13 cellular contexts compared by ENCODE assay signal in genomic region chr2:195495966-195496365, GRCh38.
A peak's percentile ranks its signal among the peaks of the same experiment; 100 is the strongest.
DNase-seq lines count a peak whose midpoint lies in the region; ATAC-seq, FAIRE-seq and TF ChIP-seq lines count a peak whose summit lies in the region.
"Had no signal": no experiment of that assay in that cellular context is flagged by ENCODE, and none has a peak within 500 bp of the region (broad histone marks: within the 10 kb centered on the region; RNA-seq: fewer than 3 reads in every experiment).

No MANE protein-coding gene starts in this region.

- no peaks in the 10 kb centered on the region for H3K79me2 ChIP-seq in K562 (ENCODE audit: control insufficient read depth, insufficient read depth, low read length)

- H4K20me1 ChIP-seq in BLaER1 (no peaks in the 10 kb centered on the region), K562 (replicated peaks; ENCODE audit: control insufficient read depth, insufficient read depth, low read length) (no peaks in the 10 kb centered on the region)
- no peaks in the 10 kb centered on the region for H4K20me1 ChIP-seq in BLaER1 treated with 17β-estradiol and CSF1 and Interleukin-3, amounts not matched to agents 10 nM and 100 nM

- DNase-seq in K562 (ENCODE audit: extremely low read depth in 1 of 4, low spot score in 3 of 4) (no peak), posterior cingulate gyrus (no peak), GM12891 (ENCODE audit: insufficient read length, low spot score) (no peak)
- DNase-seq: CD4-positive, CD25-positive, alpha-beta regulatory T cell; DMS53; GOT3; H9; IMR-90 had no signal

- BruUV-seq in K562 (replicated peaks; lab: Mats Ljungman, UMichigan): no TSS peak

- intact Hi-C loops in K562 (cut with micrococcal nuclease) (no loop called here), posterior cingulate gyrus (cut with DNase I) (no loop called here)

- no peak for TF ChIP-seq EP300 in K562 (IDR thresholded peaks at IDR 0.05; ENCODE audit: low read length)

- H3K9ac ChIP-seq in BLaER1: no peak overlapping the region
- no peak overlapping the region for H3K9ac ChIP-seq in BLaER1 treated with 17β-estradiol and CSF1 and Interleukin-3, amounts not matched to agents 10 nM and 100 nM
- H3K9ac ChIP-seq in K562 (ENCODE audit: insufficient read depth in 1 of 2, low read depth in 2 of 2, low read length in 2 of 2): no peak overlapping the region

- TF ChIP-seq POLR2A in K562 (conservative IDR thresholded peaks at IDR 0.05) (no peak), GM12891 (IDR thresholded peaks at IDR 0.05; ENCODE audit: low read depth, low read length) (no peak)

- CTCF ChIA-PET in K562 (lab: Yijun Ruan, JAX; ENCODE audit: low intra/inter-chr PET ratio): no interaction called here

- H3K4me1 ChIP-seq in BLaER1 (peaks cover 23% of the 10 kb centered on the region), K562 (replicated peaks in 1 of 2; ENCODE audit: control insufficient read depth in 2 of 2, insufficient read depth in 2 of 2, low read length in 2 of 2) (no peaks in the 10 kb centered on the region)
- peaks cover 0 to 28% (median 18%) of the 10 kb centered on the region in 10 experiments; a peak in 16 of 20 replicates for H3K4me1 ChIP-seq in BLaER1 treated with 17β-estradiol and CSF1 and Interleukin-3, amounts not matched to agents 10 nM and 100 nM

- H3K27me3 ChIP-seq in BLaER1 (no peaks in the 10 kb centered on the region), K562 (ENCODE audit: control insufficient read depth in 2 of 2, insufficient read depth in 2 of 2, low read length in 2 of 2) (no peaks in the 10 kb centered on the region)
- H3K27me3 ChIP-seq in BLaER1 treated with 17β-estradiol and CSF1 and Interleukin-3, amounts not matched to agents 10 nM and 100 nM: no peaks in the 10 kb centered on the region

- H3K36me3 ChIP-seq in BLaER1 (no peaks in the 10 kb centered on the region), KOPT-K1 (ENCODE audit: insufficient read depth, low read length) (no peaks in the 10 kb centered on the region), K562 (ENCODE audit: control insufficient read depth, insufficient read depth, low read length) (no peaks in the 10 kb centered on the region)
- H3K36me3 ChIP-seq in BLaER1 treated with 17β-estradiol and CSF1 and Interleukin-3, amounts not matched to agents 10 nM and 100 nM: no peaks in the 10 kb centered on the region

- H3K9me1 ChIP-seq in K562 (ENCODE audit: control insufficient read depth, insufficient read depth, low read length): no peaks in the 10 kb centered on the region

- H3K4me2 ChIP-seq in BLaER1 (peak overlapping the region; percentile 48), K562 (ENCODE audit: insufficient read depth, low read length) (no peak overlapping the region)
- H3K4me2 ChIP-seq in BLaER1 treated with 17β-estradiol and CSF1 and Interleukin-3, amounts not matched to agents 10 nM and 100 nM: peak overlapping the region in 8 of 11 experiments; percentile 28 to 66 (median 51); a peak in 15 of 22 replicates
- H3K4me2 ChIP-seq: A549 had no signal

- TF ChIP-seq RAD21 in K562 (CRISPR knock-in tag; conservative IDR thresholded peaks at IDR 0.05 in 1 of 2, IDR thresholded peaks at IDR 0.05 in 1 of 2): no peak

- TF ChIP-seq CTCF in K562 (IDR thresholded peaks at IDR 0.05 in 2 of 3, conservative IDR thresholded peaks at IDR 0.05 in 1 of 3; ENCODE audit: insufficient read depth in 2 of 3, low read depth in 1 of 3, low read length in 3 of 3): no peak

- no peak overlapping the region for H3K4me3 ChIP-seq in BLaER1
- no peak overlapping the region for H3K4me3 ChIP-seq in BLaER1 treated with 17β-estradiol and CSF1 and Interleukin-3, amounts not matched to agents 10 nM and 100 nM
- no peak overlapping the region for H3K4me3 ChIP-seq in K562
- H3K4me3 ChIP-seq: A549, GM12878 had no signal

- no peak; the same call in 2 of the 3 replicates for ATAC-seq in K562
- ATAC-seq: A549, GM12878 had no signal

- POLR2A ChIA-PET in K562 (lab: Yijun Ruan, JAX): no interaction called here

- 0 out of 2 replicates have a peak overlapping the region, but pooled peaks have one; percentile 32 for H2AFZ ChIP-seq in K562 (ENCODE audit: low read depth, low read length)

- no peak for FAIRE-seq in K562 (lab: Jason Lieb, UNC)
- no peak for FAIRE-seq in GM12891 (lab: Jason Lieb, UNC)
- FAIRE-seq: A549, GM12878 had no signal

- H3K9me3 ChIP-seq in BLaER1 (0 out of 2 replicates have a peak, but pooled peaks cover 5% of the 10 kb centered on the region), KOPT-K1 (ENCODE audit: insufficient read depth, low read length, poor library complexity, severe bottlenecking) (peaks cover 4% of the 10 kb centered on the region), K562 (replicated peaks; ENCODE audit: control insufficient read depth, insufficient read depth, low read depth, low read length) (0 out of 2 replicates have a peak, but pooled peaks cover 1% of the 10 kb centered on the region)
- H3K9me3 ChIP-seq in BLaER1 treated with 17β-estradiol and CSF1 and Interleukin-3, amounts not matched to agents 10 nM and 100 nM (replicated peaks in 1 of 11): peaks cover 0 to 22% (median 7%) of the 10 kb centered on the region in 11 experiments; a peak in 11 of 22 replicates
- H3K9me3 ChIP-seq: A549 had no signal

- no peak overlapping the region for H3K27ac ChIP-seq in BLaER1
- peak overlapping the region in 3 of 11 experiments; percentile 12 to 40 (median 37); a peak in 3 of 22 replicates for H3K27ac ChIP-seq in BLaER1 treated with 17β-estradiol and CSF1 and Interleukin-3, amounts not matched to agents 10 nM and 100 nM
- peak overlapping the region; percentile 40 for H3K27ac ChIP-seq in KOPT-K1 (ENCODE audit: low read depth, low read length, poor library complexity, severe bottlenecking)
- no peak overlapping the region for H3K27ac ChIP-seq in K562 (ENCODE audit: extremely low read depth, low read depth, low read length)

- in situ Hi-C loops in K562 (cut with MboI): no loop called here

TF ChIP-seq in K562, 482 proteins besides CTCF, POLR2A, EP300 and RAD21:
- TF ChIP-seq RBM25 (IDR thresholded peaks at IDR 0.05; ENCODE audit: low read depth, low read length, severe bottlenecking): no peak

TF ChIP-seq in GM12891, 5 proteins besides CTCF, POLR2A, EP300 and RAD21:
- TF ChIP-seq TAF1 (IDR thresholded peaks at IDR 0.05; ENCODE audit: low read depth, low read length) (no peak), PAX5 (IDR thresholded peaks at IDR 0.05; ENCODE audit: insufficient read depth, low read length, severe bottlenecking) (no peak), POU2F2 (IDR thresholded peaks at IDR 0.05; ENCODE audit: low read depth, low read length) (no peak), SPI1 (IDR thresholded peaks at IDR 0.05; ENCODE audit: low read depth, low read length) (no peak), POLR2AphosphoS5 (IDR thresholded peaks at IDR 0.05; ENCODE audit: low read depth, low read length) (no peak)
